15 cellular contexts compared by ENCODE assay signal in the genomic region with DNA sequence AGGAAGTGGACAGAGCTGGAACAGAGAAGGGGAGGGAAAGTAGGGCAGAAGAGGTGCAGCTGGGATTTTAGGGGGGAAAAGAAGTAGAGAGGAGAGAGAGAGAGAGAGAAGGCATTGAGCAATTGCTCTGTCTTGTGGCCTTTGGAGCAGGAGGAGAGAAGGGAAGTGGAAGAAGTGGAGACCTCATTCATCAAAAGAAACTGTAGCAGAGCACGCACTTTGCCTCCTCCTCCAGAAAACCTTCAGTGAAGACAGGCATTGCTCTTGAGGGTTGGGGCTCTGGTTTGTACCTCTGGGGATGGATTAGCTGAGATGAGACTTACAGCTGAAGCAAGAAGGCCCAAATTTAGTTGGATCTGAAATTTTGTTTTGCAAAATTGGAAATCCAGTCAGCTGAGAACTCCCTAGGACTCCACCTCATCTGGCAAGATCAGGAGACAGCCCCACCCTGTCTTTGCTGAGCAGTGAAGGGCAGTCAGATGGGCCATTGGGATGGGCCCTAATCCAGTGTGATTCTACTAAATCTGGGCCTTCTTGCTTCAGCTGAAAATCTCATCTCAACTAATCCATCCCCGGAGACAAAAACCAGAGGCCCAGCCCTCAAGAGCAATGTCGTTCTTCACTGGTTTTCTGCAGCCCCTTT. TPM values are rescaled to one million over a fixed set of nuclear protein-coding genes. Genes with fewer than 3 reads are reported as not detected.
DNase-seq lines count a peak whose midpoint lies in the region; ATAC-seq and TF ChIP-seq lines count a peak whose summit lies in the region.
"Had no signal": no experiment of that assay in that cellular context is flagged by ENCODE, and none has a peak within 500 bp of the region (broad histone marks: within the 10 kb centered on the region; RNA-seq: fewer than 3 reads in every experiment).

No MANE protein-coding gene starts in this region.

- H3K27ac ChIP-seq in psoas muscle (peak overlapping the region; percentile 34), RWPE1 (no peak overlapping the region)

- 60 to 73% (median 63%) methylated on average over 3 of the region's 3 CpGs for WGBS in psoas muscle, 3 donors

- H3K27me3 ChIP-seq in psoas muscle (ENCODE audit: insufficient read depth in 3 of 3, low read length in 2 of 3), result no peaks in the 10 kb centered on the region

- no peak overlapping the region for H3K4me3 ChIP-seq in psoas muscle

- H3K4me1 ChIP-seq in psoas muscle, result peaks cover 20% of the 10 kb centered on the region

- CTCF ChIA-PET in RWPE1 (lab: Yijun Ruan, JAX), result no interaction called here

- no peaks in the 10 kb centered on the region for H3K9me3 ChIP-seq in psoas muscle

- DNase-seq in Right ventricle myocardium inferior (ENCODE audit: missing footprints), result no peak
- no peak for DNase-seq in cardiac septum (ENCODE audit: low spot score)
- peak; percentile 62 for DNase-seq in Right ventricle myocardium superior
- DNase-seq in psoas muscle, result peak; percentile 60 to 74
- no peak for DNase-seq in RWPE1 (ENCODE audit: low spot score)
- DNase-seq in pons (ENCODE audit: low spot score), result no peak
- no peak for DNase-seq in NCI-H1417 (lab: John Stamatoyannopoulos, UW)
- no peak for DNase-seq in left lobe of liver (ENCODE audit: low spot score)
- DNase-seq: activated CD4-positive, alpha-beta T cell treated with anti-CD3 and anti-CD28 coated beads, Interleukin-2, amount 50 U/mL, for 1 hour; cerebellar nuclear complex; NCI-H1694; nucleus accumbens; stimulated activated CD4-positive, alpha-beta T cell treated with anti-CD3 and anti-CD28 coated beads, Interleukin-4, amount 100 ng/mL, for 1 hour; stimulated activated naive CD8-positive, alpha-beta T cell treated with anti-CD3 and anti-CD28 coated beads, Interleukin-15, Interleukin-2, amounts not matched to agents 100 U/mL and 50 U/mL, for 24 hours; SW 1271 had no signal

- H3K36me3 ChIP-seq in psoas muscle (ENCODE audit: insufficient read depth in 1 of 2, low read depth in 1 of 2), result no peaks in the 10 kb centered on the region

- intact Hi-C loops in Right ventricle myocardium inferior (cut with DNase I) (no loop called here), cardiac septum (cut with DNase I) (loop anchor here (5.0 kb wide), 1 partner anchor 149 kb away; no protein-coding TSS in a partner anchor), Right ventricle myocardium superior (cut with DNase I) (no loop called here), psoas muscle (cut with DNase I) (loop anchor here (5.0 kb wide), 3 partner anchors 91 to 149 kb away; no protein-coding TSS in a partner anchor)

- POLR2A ChIA-PET in RWPE1 (lab: Yijun Ruan, JAX; ENCODE audit: low non-redundant PET), result no interaction called here

- no peak for TF ChIP-seq CTCF in psoas muscle (IDR thresholded peaks at IDR 0.05)
- no peak for TF ChIP-seq CTCF in RWPE1 (conservative IDR thresholded peaks at IDR 0.05; ENCODE audit: low read depth)

- ATAC-seq in Right ventricle myocardium inferior (peak; percentile 74), Right ventricle myocardium superior (ENCODE audit: poor library complexity) (peak; percentile 47), psoas muscle (no peak), left lobe of liver (no peak)
- ATAC-seq: stimulated activated naive CD8-positive, alpha-beta T cell treated with anti-CD3 and anti-CD28 coated beads, Interleukin-15, Interleukin-2, amounts not matched to agents 100 U/mL and 50 U/mL, for 24 hours had no signal

RNA-seq across cellular contexts. Expression of a gene that starts 55.7 kb away (rescaled TPM):
- total RNA-seq in Right ventricle myocardium inferior (1.8 TPM), cardiac septum (1.8 TPM), Right ventricle myocardium superior (1.9 TPM), psoas muscle (1 to 10 TPM in 1 of 4 donors, under 1 TPM in 3; 0.62 to 2.0 (median 0.86) TPM), left lobe of liver (1.7 TPM)
- under 1 TPM in 2 of 3 donors, not detected in 1; 0.29 to 0.31 TPM for polyA plus RNA-seq in psoas muscle

Comparison
In these comparisons a context has a peak if more than half of its experiments do, and no peak if none do; other contexts are left out.
1. DNase-seq: peak in Right ventricle myocardium superior (single experiment) and psoas muscle (2 of 2); none in Right ventricle myocardium inferior (single experiment), cardiac septum (single experiment), RWPE1 (single experiment), pons (single experiment), NCI-H1417 (0 of 3) and left lobe of liver (single experiment).
2. intact Hi-C loops: an anchor here in cardiac septum (5.0 kb wide) and psoas muscle (5.0 kb wide); none called in Right ventricle myocardium inferior and Right ventricle myocardium superior.
3. ATAC-seq: peak in Right ventricle myocardium inferior (single experiment) and Right ventricle myocardium superior (single experiment); none in psoas muscle (0 of 4) and left lobe of liver (single experiment).